Comparison of ENCODE assay signal across 5 cellular contexts in genomic region chr3:134886991-134887390, GRCh38.
"Had no signal": no experiment of that assay in that cellular context is flagged by ENCODE, and none has a peak within 500 bp of the region (broad histone marks: within the 10 kb centered on the region; RNA-seq: fewer than 3 reads in every experiment).

No MANE protein-coding gene starts in this region.

- H3K4me2 ChIP-seq: GM23338 had no signal

- H2AFZ ChIP-seq: GM23338 had no signal

- DNase-seq: H9, HCEC 1CT, IMR-90 had no signal

- H3K4me3 ChIP-seq: GM23338, K562 had no signal
